ENCODE assay signal across 8 cellular contexts in genomic region chr3:197516517-197516889, GRCh38. TPM values are rescaled to one million over a fixed set of nuclear protein-coding genes. Genes with fewer than 3 reads are reported as not detected.
DNase-seq lines count a peak whose midpoint lies in the region; ATAC-seq and TF ChIP-seq lines count a peak whose summit lies in the region.

No MANE protein-coding gene starts in this region.

- no peak for ATAC-seq in HG03565 (IDR thresholded peaks at IDR 0.05; ENCODE audit: unreplicated experiment)

- H3K4me3 ChIP-seq in AG10803 (ENCODE audit: low read length), result no peak overlapping the region
- no peak overlapping the region for H3K4me3 ChIP-seq in dorsolateral prefrontal cortex

- no peaks in the 10 kb centered on the region for H3K27me3 ChIP-seq in dorsolateral prefrontal cortex

- intact Hi-C loops in dorsolateral prefrontal cortex (cut with DNase I), result loop anchor here (10.0 kb wide), 1 partner anchor 512 kb away; no protein-coding TSS in a partner anchor

- no peaks in the 10 kb centered on the region for H3K27me3 Mint-ChIP-seq in activated naive CD8-positive, alpha-beta T cell

- H3K9me3 Mint-ChIP-seq in activated naive CD8-positive, alpha-beta T cell (ENCODE audit: low read depth), result no peaks in the 10 kb centered on the region

- H3K27ac Mint-ChIP-seq in activated naive CD8-positive, alpha-beta T cell, result peak overlapping the region; percentile 81

- peaks cover 16% of the 10 kb centered on the region for H3K36me3 Mint-ChIP-seq in activated naive CD8-positive, alpha-beta T cell

- TF ChIP-seq CTCF in AG10803 (conservative IDR thresholded peaks at IDR 0.05; ENCODE audit: low read length) (no peak), dorsolateral prefrontal cortex (IDR thresholded peaks at IDR 0.05 in 54 of 56, conservative IDR thresholded peaks at IDR 0.05 in 2 of 56; ENCODE audit: low read depth in 1 of 56, partially characterized antibody in 56 of 56) (no peak)

- no peak overlapping the region for H3K4me3 Mint-ChIP-seq in activated naive CD8-positive, alpha-beta T cell

- peak; percentile 84 for DNase-seq in AG10803 (ENCODE audit: low read depth)
- peak; percentile 48 for DNase-seq in LoVo (ENCODE audit: low spot score)
- DNase-seq in myocyte (ENCODE audit: low read depth), result peak; percentile 92
- DNase-seq in T-helper 9 cell, result no peak
- DNase-seq in dorsolateral prefrontal cortex, result no peak
- DNase-seq in cerebellum (ENCODE audit: low spot score), result no peak

- peaks cover 15% of the 10 kb centered on the region for H3K4me1 Mint-ChIP-seq in activated naive CD8-positive, alpha-beta T cell (ENCODE audit: low read depth)

- no peak overlapping the region for H3K27ac ChIP-seq in dorsolateral prefrontal cortex

RNA-seq across cellular contexts. Expression of gene BDH1, which starts 39.3 kb away (rescaled TPM):
- 0.26 and 0.67 TPM in 2 replicates for total RNA-seq in myocyte
- polyA plus RNA-seq in myocyte (2012), result 0.78 TPM
- 100 to 1,000 TPM in 35 of 120 experiments, 10 to 100 TPM in 85; 52.3 to 136 (median 86.9) TPM for total RNA-seq in dorsolateral prefrontal cortex
- 15.3 TPM for total RNA-seq in cerebellum

Comparison
In these comparisons a context has a peak if more than half of its experiments do, and no peak if none do; other contexts are left out.
1. DNase-seq: peak in AG10803 (single experiment), LoVo (single experiment) and myocyte (single experiment); none in T-helper 9 cell (single experiment), dorsolateral prefrontal cortex (0 of 10) and cerebellum (single experiment).